Comparison of ENCODE assay signal across 1 cellular context in the genomic region with DNA sequence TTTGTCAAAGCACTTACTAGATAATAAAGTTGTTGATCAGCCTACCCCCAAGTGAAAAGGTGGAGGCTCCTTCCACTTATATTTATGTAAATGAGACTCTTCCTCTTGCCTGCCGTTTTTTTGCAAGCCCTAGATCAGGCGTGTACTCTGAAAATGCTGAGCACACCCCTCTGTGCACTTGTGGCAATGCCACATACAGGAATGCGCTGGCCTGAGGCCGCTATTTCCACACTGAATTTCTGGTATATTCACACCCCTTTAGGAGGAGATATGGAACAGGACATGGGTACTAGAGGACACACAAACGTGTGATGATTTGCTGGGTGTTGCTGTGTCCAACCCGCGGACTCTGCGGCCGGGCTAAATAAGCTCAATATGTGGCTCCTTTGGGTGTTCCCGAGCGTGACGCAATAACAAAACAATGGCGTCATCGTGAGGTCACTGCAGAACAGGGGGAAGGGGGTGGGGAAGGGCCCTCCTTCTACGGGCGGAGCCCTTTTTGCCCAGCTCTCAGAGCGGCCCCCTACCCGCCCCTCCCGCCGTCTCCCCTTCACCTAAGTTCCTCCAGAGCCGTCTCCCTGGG.
TF ChIP-seq lines count a peak whose summit lies in the region.

No MANE protein-coding gene starts in this region.

TF ChIP-seq in HepG2, 621 proteins besides CTCF, POLR2A, EP300 and RAD21 (continues in another document):
- TF ChIP-seq ZNF24 (IDR thresholded peaks at IDR 0.05) (no peak), SP4 (CRISPR knock-in tag; IDR thresholded peaks at IDR 0.05) (no peak), MAFK (conservative IDR thresholded peaks at IDR 0.05 in 1 of 2, IDR thresholded peaks at IDR 0.05 in 1 of 2; ENCODE audit: low read length in 2 of 2) (0 out of 4 replicates have a peak, but pooled peaks of 1 of the 2 experiments have one; percentile 7), SMARCE1 (IDR thresholded peaks at IDR 0.05; ENCODE audit: borderline replicate concordance) (no peak), TBX2 (CRISPR knock-in tag; IDR thresholded peaks at IDR 0.05; ENCODE audit: borderline replicate concordance) (peak; percentile 41; the same call in 1 of the 2 replicates), ZNF7 (CRISPR knock-in tag; IDR thresholded peaks at IDR 0.05) (no peak), KLF13 (CRISPR knock-in tag; IDR thresholded peaks at IDR 0.05) (no peak), REXO4 (CRISPR knock-in tag; IDR thresholded peaks at IDR 0.05; ENCODE audit: borderline replicate concordance) (no peak), ZFX (CRISPR knock-in tag; IDR thresholded peaks at IDR 0.05; ENCODE audit: low read depth) (no peak), SIN3B (IDR thresholded peaks at IDR 0.05; ENCODE audit: low read length) (no peak), ZKSCAN1 (IDR thresholded peaks at IDR 0.05; ENCODE audit: low read length) (no peak), CBX5 (CRISPR knock-in tag; IDR thresholded peaks at IDR 0.05; ENCODE audit: borderline replicate concordance) (no peak; the same call in 1 of the 2 replicates), ZNF777 (CRISPR knock-in tag; IDR thresholded peaks at IDR 0.05) (no peak), SAP130 (CRISPR knock-in tag; IDR thresholded peaks at IDR 0.05; ENCODE audit: low read depth) (peak; percentile 4; the same call in 1 of the 2 replicates), HOXA3 (CRISPR knock-in tag; IDR thresholded peaks at IDR 0.05) (peak; percentile 99), ARHGAP35 (CRISPR knock-in tag; IDR thresholded peaks at IDR 0.05; ENCODE audit: borderline replicate concordance) (no peak), STAT5B (CRISPR knock-in tag; IDR thresholded peaks at IDR 0.05) (no peak), ZNF776 (CRISPR knock-in tag; IDR thresholded peaks at IDR 0.05) (0 out of 2 replicates have a peak, but pooled peaks have one; percentile 6), THAP11 (CRISPR knock-in tag; IDR thresholded peaks at IDR 0.05) (no peak), ZMYM3 (CRISPR knock-in tag; IDR thresholded peaks at IDR 0.05) (0 out of 2 replicates have a peak, but pooled peaks have one; percentile 2), ZBTB21 (CRISPR knock-in tag; IDR thresholded peaks at IDR 0.05) (peak; percentile 100), ZFYVE20 (CRISPR knock-in tag; IDR thresholded peaks at IDR 0.05; ENCODE audit: borderline replicate concordance, low read depth) (no peak), JARID2 (CRISPR knock-in tag; IDR thresholded peaks at IDR 0.05; ENCODE audit: insufficient replicate concordance) (no peak)
- TF ChIP-seq, protein P1, sequence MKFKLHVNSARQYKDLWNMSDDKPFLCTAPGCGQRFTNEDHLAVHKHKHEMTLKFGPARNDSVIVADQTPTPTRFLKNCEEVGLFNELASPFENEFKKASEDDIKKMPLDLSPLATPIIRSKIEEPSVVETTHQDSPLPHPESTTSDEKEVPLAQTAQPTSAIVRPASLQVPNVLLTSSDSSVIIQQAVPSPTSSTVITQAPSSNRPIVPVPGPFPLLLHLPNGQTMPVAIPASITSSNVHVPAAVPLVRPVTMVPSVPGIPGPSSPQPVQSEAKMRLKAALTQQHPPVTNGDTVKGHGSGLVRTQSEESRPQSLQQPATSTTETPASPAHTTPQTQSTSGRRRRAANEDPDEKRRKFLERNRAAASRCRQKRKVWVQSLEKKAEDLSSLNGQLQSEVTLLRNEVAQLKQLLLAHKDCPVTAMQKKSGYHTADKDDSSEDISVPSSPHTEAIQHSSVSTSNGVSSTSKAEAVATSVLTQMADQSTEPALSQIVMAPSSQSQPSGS (CRISPR knock-in tag; IDR thresholded peaks at IDR 0.05), result peak; percentile 68; the same call in 1 of the 2 replicates
- TF ChIP-seq, protein P2, sequence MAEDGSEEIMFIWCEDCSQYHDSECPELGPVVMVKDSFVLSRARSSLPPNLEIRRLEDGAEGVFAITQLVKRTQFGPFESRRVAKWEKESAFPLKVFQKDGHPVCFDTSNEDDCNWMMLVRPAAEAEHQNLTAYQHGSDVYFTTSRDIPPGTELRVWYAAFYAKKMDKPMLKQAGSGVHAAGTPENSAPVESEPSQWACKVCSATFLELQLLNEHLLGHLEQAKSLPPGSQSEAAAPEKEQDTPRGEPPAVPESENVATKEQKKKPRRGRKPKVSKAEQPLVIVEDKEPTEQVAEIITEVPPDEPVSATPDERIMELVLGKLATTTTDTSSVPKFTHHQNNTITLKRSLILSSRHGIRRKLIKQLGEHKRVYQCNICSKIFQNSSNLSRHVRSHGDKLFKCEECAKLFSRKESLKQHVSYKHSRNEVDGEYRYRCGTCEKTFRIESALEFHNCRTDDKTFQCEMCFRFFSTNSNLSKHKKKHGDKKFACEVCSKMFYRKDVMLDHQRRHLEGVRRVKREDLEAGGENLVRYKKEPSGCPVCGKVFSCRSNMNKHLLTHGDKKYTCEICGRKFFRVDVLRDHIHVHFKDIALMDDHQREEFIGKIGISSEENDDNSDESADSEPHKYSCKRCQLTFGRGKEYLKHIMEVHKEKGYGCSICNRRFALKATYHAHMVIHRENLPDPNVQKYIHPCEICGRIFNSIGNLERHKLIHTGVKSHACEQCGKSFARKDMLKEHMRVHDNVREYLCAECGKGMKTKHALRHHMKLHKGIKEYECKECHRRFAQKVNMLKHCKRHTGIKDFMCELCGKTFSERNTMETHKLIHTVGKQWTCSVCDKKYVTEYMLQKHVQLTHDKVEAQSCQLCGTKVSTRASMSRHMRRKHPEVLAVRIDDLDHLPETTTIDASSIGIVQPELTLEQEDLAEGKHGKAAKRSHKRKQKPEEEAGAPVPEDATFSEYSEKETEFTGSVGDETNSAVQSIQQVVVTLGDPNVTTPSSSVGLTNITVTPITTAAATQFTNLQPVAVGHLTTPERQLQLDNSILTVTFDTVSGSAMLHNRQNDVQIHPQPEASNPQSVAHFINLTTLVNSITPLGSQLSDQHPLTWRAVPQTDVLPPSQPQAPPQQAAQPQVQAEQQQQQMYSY (CRISPR knock-in tag; IDR thresholded peaks at IDR 0.05), result 0 out of 2 replicates have a peak, but pooled peaks have one; percentile 0
- TF ChIP-seq, protein P3, sequence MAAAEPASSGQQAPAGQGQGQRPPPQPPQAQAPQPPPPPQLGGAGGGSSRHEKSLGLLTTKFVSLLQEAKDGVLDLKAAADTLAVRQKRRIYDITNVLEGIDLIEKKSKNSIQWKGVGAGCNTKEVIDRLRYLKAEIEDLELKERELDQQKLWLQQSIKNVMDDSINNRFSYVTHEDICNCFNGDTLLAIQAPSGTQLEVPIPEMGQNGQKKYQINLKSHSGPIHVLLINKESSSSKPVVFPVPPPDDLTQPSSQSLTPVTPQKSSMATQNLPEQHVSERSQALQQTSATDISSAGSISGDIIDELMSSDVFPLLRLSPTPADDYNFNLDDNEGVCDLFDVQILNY (CRISPR knock-in tag; conservative IDR thresholded peaks at IDR 0.05), result no peak
- TF ChIP-seq, protein P4, sequence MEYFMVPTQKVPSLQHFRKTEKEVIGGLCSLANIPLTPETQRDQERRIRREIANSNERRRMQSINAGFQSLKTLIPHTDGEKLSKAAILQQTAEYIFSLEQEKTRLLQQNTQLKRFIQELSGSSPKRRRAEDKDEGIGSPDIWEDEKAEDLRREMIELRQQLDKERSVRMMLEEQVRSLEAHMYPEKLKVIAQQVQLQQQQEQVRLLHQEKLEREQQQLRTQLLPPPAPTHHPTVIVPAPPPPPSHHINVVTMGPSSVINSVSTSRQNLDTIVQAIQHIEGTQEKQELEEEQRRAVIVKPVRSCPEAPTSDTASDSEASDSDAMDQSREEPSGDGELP (IDR thresholded peaks at IDR 0.05; ENCODE audit: borderline replicate concordance, low read depth), result no peak
- TF ChIP-seq, protein P5, sequence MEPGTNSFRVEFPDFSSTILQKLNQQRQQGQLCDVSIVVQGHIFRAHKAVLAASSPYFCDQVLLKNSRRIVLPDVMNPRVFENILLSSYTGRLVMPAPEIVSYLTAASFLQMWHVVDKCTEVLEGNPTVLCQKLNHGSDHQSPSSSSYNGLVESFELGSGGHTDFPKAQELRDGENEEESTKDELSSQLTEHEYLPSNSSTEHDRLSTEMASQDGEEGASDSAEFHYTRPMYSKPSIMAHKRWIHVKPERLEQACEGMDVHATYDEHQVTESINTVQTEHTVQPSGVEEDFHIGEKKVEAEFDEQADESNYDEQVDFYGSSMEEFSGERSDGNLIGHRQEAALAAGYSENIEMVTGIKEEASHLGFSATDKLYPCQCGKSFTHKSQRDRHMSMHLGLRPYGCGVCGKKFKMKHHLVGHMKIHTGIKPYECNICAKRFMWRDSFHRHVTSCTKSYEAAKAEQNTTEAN (CRISPR knock-in tag; conservative IDR thresholded peaks at IDR 0.05), result no peak
- TF ChIP-seq, protein P6, sequence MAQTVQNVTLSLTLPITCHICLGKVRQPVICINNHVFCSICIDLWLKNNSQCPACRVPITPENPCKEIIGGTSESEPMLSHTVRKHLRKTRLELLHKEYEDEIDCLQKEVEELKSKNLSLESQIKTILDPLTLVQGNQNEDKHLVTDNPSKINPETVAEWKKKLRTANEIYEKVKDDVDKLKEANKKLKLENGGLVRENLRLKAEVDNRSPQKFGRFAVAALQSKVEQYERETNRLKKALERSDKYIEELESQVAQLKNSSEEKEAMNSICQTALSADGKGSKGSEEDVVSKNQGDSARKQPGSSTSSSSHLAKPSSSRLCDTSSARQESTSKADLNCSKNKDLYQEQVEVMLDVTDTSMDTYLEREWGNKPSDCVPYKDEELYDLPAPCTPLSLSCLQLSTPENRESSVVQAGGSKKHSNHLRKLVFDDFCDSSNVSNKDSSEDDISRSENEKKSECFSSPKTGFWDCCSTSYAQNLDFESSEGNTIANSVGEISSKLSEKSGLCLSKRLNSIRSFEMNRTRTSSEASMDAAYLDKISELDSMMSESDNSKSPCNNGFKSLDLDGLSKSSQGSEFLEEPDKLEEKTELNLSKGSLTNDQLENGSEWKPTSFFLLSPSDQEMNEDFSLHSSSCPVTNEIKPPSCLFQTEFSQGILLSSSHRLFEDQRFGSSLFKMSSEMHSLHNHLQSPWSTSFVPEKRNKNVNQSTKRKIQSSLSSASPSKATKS (CRISPR knock-in tag; IDR thresholded peaks at IDR 0.05), result no peak
- TF ChIP-seq, protein P7, sequence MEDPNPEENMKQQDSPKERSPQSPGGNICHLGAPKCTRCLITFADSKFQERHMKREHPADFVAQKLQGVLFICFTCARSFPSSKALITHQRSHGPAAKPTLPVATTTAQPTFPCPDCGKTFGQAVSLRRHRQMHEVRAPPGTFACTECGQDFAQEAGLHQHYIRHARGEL (CRISPR knock-in tag; IDR thresholded peaks at IDR 0.05), result no peak
- TF ChIP-seq, protein P8, sequence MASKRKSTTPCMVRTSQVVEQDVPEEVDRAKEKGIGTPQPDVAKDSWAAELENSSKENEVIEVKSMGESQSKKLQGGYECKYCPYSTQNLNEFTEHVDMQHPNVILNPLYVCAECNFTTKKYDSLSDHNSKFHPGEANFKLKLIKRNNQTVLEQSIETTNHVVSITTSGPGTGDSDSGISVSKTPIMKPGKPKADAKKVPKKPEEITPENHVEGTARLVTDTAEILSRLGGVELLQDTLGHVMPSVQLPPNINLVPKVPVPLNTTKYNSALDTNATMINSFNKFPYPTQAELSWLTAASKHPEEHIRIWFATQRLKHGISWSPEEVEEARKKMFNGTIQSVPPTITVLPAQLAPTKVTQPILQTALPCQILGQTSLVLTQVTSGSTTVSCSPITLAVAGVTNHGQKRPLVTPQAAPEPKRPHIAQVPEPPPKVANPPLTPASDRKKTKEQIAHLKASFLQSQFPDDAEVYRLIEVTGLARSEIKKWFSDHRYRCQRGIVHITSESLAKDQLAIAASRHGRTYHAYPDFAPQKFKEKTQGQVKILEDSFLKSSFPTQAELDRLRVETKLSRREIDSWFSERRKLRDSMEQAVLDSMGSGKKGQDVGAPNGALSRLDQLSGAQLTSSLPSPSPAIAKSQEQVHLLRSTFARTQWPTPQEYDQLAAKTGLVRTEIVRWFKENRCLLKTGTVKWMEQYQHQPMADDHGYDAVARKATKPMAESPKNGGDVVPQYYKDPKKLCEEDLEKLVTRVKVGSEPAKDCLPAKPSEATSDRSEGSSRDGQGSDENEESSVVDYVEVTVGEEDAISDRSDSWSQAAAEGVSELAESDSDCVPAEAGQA (IDR thresholded peaks at IDR 0.05; ENCODE audit: low read depth), result peak; percentile 97
- TF ChIP-seq, protein P8 (CRISPR knock-in tag; IDR thresholded peaks at IDR 0.05; ENCODE audit: borderline replicate concordance), result no peak
- TF ChIP-seq, protein P9, sequence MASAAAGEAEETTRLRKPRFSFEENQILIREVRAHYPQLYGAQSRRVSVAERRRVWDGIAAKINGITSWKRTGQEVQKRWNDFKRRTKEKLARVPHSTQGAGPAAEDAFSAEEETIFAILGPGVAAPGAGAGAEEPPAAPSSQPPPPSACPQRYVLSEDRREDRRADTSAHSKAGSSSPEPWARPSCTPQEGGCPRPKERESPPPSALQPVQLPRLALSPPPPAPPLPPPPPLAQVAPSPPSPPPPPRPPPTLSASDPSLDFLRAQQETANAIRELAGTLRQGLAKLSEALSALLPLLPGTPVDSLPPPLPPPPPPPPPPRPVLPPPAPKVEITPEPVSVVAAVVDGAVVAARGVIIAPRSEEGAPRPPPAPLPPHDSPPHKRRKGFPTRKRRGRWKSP (CRISPR knock-in tag; IDR thresholded peaks at IDR 0.05), result peak; percentile 23; the same call in 1 of the 2 replicates
- TF ChIP-seq, protein P10, sequence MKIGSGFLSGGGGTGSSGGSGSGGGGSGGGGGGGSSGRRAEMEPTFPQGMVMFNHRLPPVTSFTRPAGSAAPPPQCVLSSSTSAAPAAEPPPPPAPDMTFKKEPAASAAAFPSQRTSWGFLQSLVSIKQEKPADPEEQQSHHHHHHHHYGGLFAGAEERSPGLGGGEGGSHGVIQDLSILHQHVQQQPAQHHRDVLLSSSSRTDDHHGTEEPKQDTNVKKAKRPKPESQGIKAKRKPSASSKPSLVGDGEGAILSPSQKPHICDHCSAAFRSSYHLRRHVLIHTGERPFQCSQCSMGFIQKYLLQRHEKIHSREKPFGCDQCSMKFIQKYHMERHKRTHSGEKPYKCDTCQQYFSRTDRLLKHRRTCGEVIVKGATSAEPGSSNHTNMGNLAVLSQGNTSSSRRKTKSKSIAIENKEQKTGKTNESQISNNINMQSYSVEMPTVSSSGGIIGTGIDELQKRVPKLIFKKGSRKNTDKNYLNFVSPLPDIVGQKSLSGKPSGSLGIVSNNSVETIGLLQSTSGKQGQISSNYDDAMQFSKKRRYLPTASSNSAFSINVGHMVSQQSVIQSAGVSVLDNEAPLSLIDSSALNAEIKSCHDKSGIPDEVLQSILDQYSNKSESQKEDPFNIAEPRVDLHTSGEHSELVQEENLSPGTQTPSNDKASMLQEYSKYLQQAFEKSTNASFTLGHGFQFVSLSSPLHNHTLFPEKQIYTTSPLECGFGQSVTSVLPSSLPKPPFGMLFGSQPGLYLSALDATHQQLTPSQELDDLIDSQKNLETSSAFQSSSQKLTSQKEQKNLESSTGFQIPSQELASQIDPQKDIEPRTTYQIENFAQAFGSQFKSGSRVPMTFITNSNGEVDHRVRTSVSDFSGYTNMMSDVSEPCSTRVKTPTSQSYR (CRISPR knock-in tag; IDR thresholded peaks at IDR 0.05; ENCODE audit: borderline replicate concordance), result peak; percentile 68; the same call in 1 of the 2 replicates
